Comparison of ENCODE assay signal across 11 cellular contexts in genomic region chr11:47189100-47189834, GRCh38. TPM values are rescaled to one million over a fixed set of nuclear protein-coding genes. Genes with fewer than 3 reads are reported as not detected.
DNase-seq lines count a peak whose midpoint lies in the region; ATAC-seq and TF ChIP-seq lines count a peak whose summit lies in the region.
"Had no signal": no experiment of that assay in that cellular context is flagged by ENCODE, and none has a peak within 500 bp of the region (broad histone marks: within the 10 kb centered on the region; RNA-seq: fewer than 3 reads in every experiment).

No MANE protein-coding gene starts in this region.

- H3K4me1 Mint-ChIP-seq in nephron = peaks cover 25% of the 10 kb centered on the region
- peaks cover 7% of the 10 kb centered on the region for H3K4me1 Mint-ChIP-seq in activated T-cell treated with anti-CD3 and anti-CD28 coated beads, Interleukin-2, amount 50 U/mL, for 4 hours (ENCODE audit: low read depth)

- H3K27me3 Mint-ChIP-seq in nephron (ENCODE audit: low read depth) = peaks cover 11% of the 10 kb centered on the region
- peaks cover 23% of the 10 kb centered on the region for H3K27me3 Mint-ChIP-seq in activated T-cell treated with anti-CD3 and anti-CD28 coated beads, Interleukin-2, amount 50 U/mL, for 4 hours (ENCODE audit: low read depth)

- DNase-seq in AG20443 (ENCODE audit: low spot score) = peak; percentile 49
- peak; percentile 31 for DNase-seq in NB4 (ENCODE audit: low read depth)
- peak; percentile 74 for DNase-seq in epithelial cell of prostate (ENCODE audit: low read depth, low spot score)
- DNase-seq in activated T-cell treated with anti-CD3 and anti-CD28 coated beads, Interleukin-2, amount 50 U/mL, for 4 hours = no peak
- no peak for DNase-seq in KBM-7
- DNase-seq: activated B cell treated with CpG ODN at 0.5 μM for 24 hours, left cardiac atrium, NCI-H446 had no signal

- H3K4me3 ChIP-seq in NB4 (ENCODE audit: low read depth, low read length) = no peak overlapping the region

- H3K27ac Mint-ChIP-seq in nephron = peak overlapping the region in 2 of 3 experiments; percentile 32 to 78
- H3K27ac Mint-ChIP-seq: activated B cell treated with CpG ODN at 0.5 μM for 24 hours had no signal

- H3K4me3 Mint-ChIP-seq in nephron = peak overlapping the region; percentile 4 to 26 (median 10)
- H3K4me3 Mint-ChIP-seq in activated T-cell treated with anti-CD3 and anti-CD28 coated beads, Interleukin-2, amount 50 U/mL, for 4 hours = no peak overlapping the region
- H3K4me3 Mint-ChIP-seq: activated B cell treated with CpG ODN at 0.5 μM for 24 hours had no signal

- no peak for ATAC-seq in activated T-cell treated with anti-CD3 and anti-CD28 coated beads, Interleukin-2, amount 50 U/mL, for 4 hours
- ATAC-seq in GM21423 (IDR thresholded peaks at IDR 0.05; ENCODE audit: unreplicated experiment) (no peak), HG03025 (IDR thresholded peaks at IDR 0.05; ENCODE audit: low FRiP score, unreplicated experiment) (no peak)

- in situ Hi-C loops in KBM-7 (cut with MboI; ENCODE audit: low pct_unique_long_range_greater_than_20kb, low sequenced_read_pairs) = no loop called here

- H3K27ac ChIP-seq in epithelial cell of prostate = peak overlapping the region; percentile 89

- TF ChIP-seq CTCF in NB4 (IDR thresholded peaks at IDR 0.05; ENCODE audit: low read depth, low read length) = no peak
- TF ChIP-seq CTCF in nephron (IDR thresholded peaks at IDR 0.05; ENCODE audit: unreplicated experiment in 3 of 3) = no peak

- no peak for TF ChIP-seq POLR2A in NB4 (IDR thresholded peaks at IDR 0.05; ENCODE audit: extremely low read depth, insufficient read length)

- no peaks in the 10 kb centered on the region for H3K36me3 Mint-ChIP-seq in nephron (ENCODE audit: low read depth)
- no peaks in the 10 kb centered on the region for H3K36me3 Mint-ChIP-seq in activated T-cell treated with anti-CD3 and anti-CD28 coated beads, Interleukin-2, amount 50 U/mL, for 4 hours (ENCODE audit: insufficient read depth)

- no peaks in the 10 kb centered on the region for H3K9me3 Mint-ChIP-seq in nephron
- no peaks in the 10 kb centered on the region for H3K9me3 Mint-ChIP-seq in activated T-cell treated with anti-CD3 and anti-CD28 coated beads, Interleukin-2, amount 50 U/mL, for 4 hours
- H3K9me3 Mint-ChIP-seq: activated B cell treated with CpG ODN at 0.5 μM for 24 hours had no signal

RNA-seq across cellular contexts. Expression of gene PACSIN3, which starts 3.0 kb away (rescaled TPM):
- total RNA-seq in activated T-cell treated with anti-CD3 and anti-CD28 coated beads, Interleukin-2, amount 50 U/mL, for 4 hours = 10 to 100 TPM in 1 of 3 donors, 1 to 10 TPM in 2; 5.3 to 15.2 (median 5.8) TPM

RNA-seq across cellular contexts. Expression of gene ARFGAP2, which starts 12.6 kb away (rescaled TPM):
- total RNA-seq in activated T-cell treated with anti-CD3 and anti-CD28 coated beads, Interleukin-2, amount 50 U/mL, for 4 hours = 100 to 1,000 TPM in 2 of 3 donors, 10 to 100 TPM in 1; 98.5 to 110 (median 104) TPM

RNA-seq across cellular contexts. Expression of gene DDB2, which starts 25.5 kb away (rescaled TPM):
- total RNA-seq in activated T-cell treated with anti-CD3 and anti-CD28 coated beads, Interleukin-2, amount 50 U/mL, for 4 hours = 10 to 100 TPM; 76.4 to 95.0 (median 90.2) TPM

RNA-seq across cellular contexts. Expression of gene ACP2, which starts 59.3 kb away (rescaled TPM):
- 10 to 100 TPM; 23.5 to 29.3 (median 28.7) TPM for total RNA-seq in activated T-cell treated with anti-CD3 and anti-CD28 coated beads, Interleukin-2, amount 50 U/mL, for 4 hours

Comparison
In these comparisons a context has a peak if more than half of its experiments do, and no peak if none do; other contexts are left out.
1. DNase-seq: peak in AG20443 (single experiment), NB4 (single experiment) and epithelial cell of prostate (single experiment); none in activated T-cell treated with anti-CD3 and anti-CD28 coated beads, Interleukin-2, amount 50 U/mL, for 4 hours (single experiment) and KBM-7 (single experiment).